ENCODE assay signal across 8 cellular contexts in genomic region chr12:66107451-66107915, GRCh38. TPM values are rescaled to one million over a fixed set of nuclear protein-coding genes. Genes with fewer than 3 reads are reported as not detected.
A peak's percentile ranks its signal among the peaks of the same experiment; 100 is the strongest.
DNase-seq lines count a peak whose midpoint lies in the region; ATAC-seq and TF ChIP-seq lines count a peak whose summit lies in the region.

No MANE protein-coding gene starts in this region.

- H3K27me3 Mint-ChIP-seq in HFFc6 (ENCODE audit: insufficient read depth) = no peaks in the 10 kb centered on the region
- H3K27me3 Mint-ChIP-seq in activated naive CD4-positive, alpha-beta T cell treated with anti-CD3 and anti-CD28 coated beads, Interleukin-2, amount 10 ng/mL, durations not matched to agents 7 days and 5 days = peaks cover 16% of the 10 kb centered on the region

- ATAC-seq in heart left ventricle (peak in 3 of 4 donors; percentile 75 to 87 (median 83)), psoas muscle (peak; percentile 74 to 90 (median 87))

- H3K36me3 ChIP-seq in MG63 (no peaks in the 10 kb centered on the region), heart left ventricle (no peaks in the 10 kb centered on the region), psoas muscle (ENCODE audit: insufficient read depth in 1 of 2, low read depth in 1 of 2) (no peaks in the 10 kb centered on the region)

- CTCF ChIA-PET in activated naive CD4-positive, alpha-beta T cell treated with anti-CD3 and anti-CD28 coated beads, Interleukin-2, amount 10 ng/mL, durations not matched to agents 7 days and 5 days (lab: Charles Lee) = interaction anchor here (0.9 to 1.1 kb wide), 4 partner anchors 8 to 551 kb away, joined by 3 read pairs; no protein-coding TSS in a partner anchor

- H3K36me3 Mint-ChIP-seq in HFFc6 (ENCODE audit: low read depth) = no peaks in the 10 kb centered on the region
- no peaks in the 10 kb centered on the region for H3K36me3 Mint-ChIP-seq in activated naive CD4-positive, alpha-beta T cell treated with anti-CD3 and anti-CD28 coated beads, Interleukin-2, amount 10 ng/mL, durations not matched to agents 7 days and 5 days

- TF ChIP-seq CTCF in HFFc6 (IDR thresholded peaks at IDR 0.05) (peak; percentile 93), heart left ventricle (IDR thresholded peaks at IDR 0.05) (peak; percentile 63 to 87 (median 80)), psoas muscle (IDR thresholded peaks at IDR 0.05) (peak; percentile 82)

- peak overlapping the region; percentile 81 for H3K27ac Mint-ChIP-seq in HFFc6
- H3K27ac Mint-ChIP-seq in activated naive CD4-positive, alpha-beta T cell treated with anti-CD3 and anti-CD28 coated beads, Interleukin-2, amount 10 ng/mL, durations not matched to agents 7 days and 5 days = no peak overlapping the region

- no peak for TF ChIP-seq POLR2A in heart left ventricle (IDR thresholded peaks at IDR 0.05)

- WGBS in heart left ventricle, 4 donors = 24 to 29% (median 28%) methylated on average over 9 of the region's 9 CpGs
- WGBS in psoas muscle, 3 donors = 17 to 29% (median 19%) methylated on average over 9 of the region's 9 CpGs

- peaks cover 59% of the 10 kb centered on the region for H3K4me1 Mint-ChIP-seq in HFFc6 (ENCODE audit: low read depth)
- peaks cover 2% of the 10 kb centered on the region for H3K4me1 Mint-ChIP-seq in activated naive CD4-positive, alpha-beta T cell treated with anti-CD3 and anti-CD28 coated beads, Interleukin-2, amount 10 ng/mL, durations not matched to agents 7 days and 5 days

- H3K9me3 Mint-ChIP-seq in HFFc6 = no peaks in the 10 kb centered on the region
- H3K9me3 Mint-ChIP-seq in activated naive CD4-positive, alpha-beta T cell treated with anti-CD3 and anti-CD28 coated beads, Interleukin-2, amount 10 ng/mL, durations not matched to agents 7 days and 5 days = no peaks in the 10 kb centered on the region

- H3K27ac ChIP-seq in heart left ventricle (no peak overlapping the region), psoas muscle (no peak overlapping the region)

- H3K4me1 ChIP-seq in heart left ventricle = peaks cover 0 to 6% (median 0%) of the 10 kb centered on the region in 12 donors
- H3K4me1 ChIP-seq in psoas muscle = no peaks in the 10 kb centered on the region

- intact Hi-C loops in heart left ventricle (cut with DNase I) = loop anchor here in 7 of 10 donors (5.0 to 10.0 kb wide), 2 partner anchors 803 to 1215 kb away; no protein-coding TSS in a partner anchor
- intact Hi-C loops in psoas muscle (cut with DNase I) = loop anchor here (5.0 kb wide), 1 partner anchor 1215 kb away; no protein-coding TSS in a partner anchor

- peak; percentile 2 for DNase-seq in stimulated activated CD4-positive, alpha-beta T cell treated with anti-CD3 and anti-CD28 coated beads, Interleukin-12 subunit alpha, Interleukin-12 subunit beta, amount 100 ng/mL, for 4 hours
- DNase-seq in stimulated activated CD4-positive, alpha-beta T cell treated with anti-CD3 and anti-CD28 coated beads, Interleukin-4, amount 100 ng/mL, for 1 hour = no peak
- DNase-seq in HFFc6 = peak; percentile 94
- DNase-seq in MG63 = peak; percentile 45
- DNase-seq in RKO (ENCODE audit: low spot score) = peak; percentile 95
- DNase-seq in activated naive CD4-positive, alpha-beta T cell treated with anti-CD3 and anti-CD28 coated beads, Interleukin-2, amount 10 ng/mL, durations not matched to agents 7 days and 5 days = peak; percentile 57
- peak in 3 of 5 donors; percentile 34 to 37 (median 36) for DNase-seq in heart left ventricle
- DNase-seq in psoas muscle = peak; percentile 27 to 55

- H3K9me3 ChIP-seq in MG63 (no peaks in the 10 kb centered on the region), heart left ventricle (no peaks in the 10 kb centered on the region), psoas muscle (no peaks in the 10 kb centered on the region)

- H3K27me3 ChIP-seq in MG63 (no peaks in the 10 kb centered on the region), heart left ventricle (no peaks in the 10 kb centered on the region), psoas muscle (ENCODE audit: insufficient read depth in 3 of 3, low read length in 2 of 3) (no peaks in the 10 kb centered on the region)

- H3K4me3 Mint-ChIP-seq in HFFc6 = peak overlapping the region; percentile 73
- no peak overlapping the region for H3K4me3 Mint-ChIP-seq in activated naive CD4-positive, alpha-beta T cell treated with anti-CD3 and anti-CD28 coated beads, Interleukin-2, amount 10 ng/mL, durations not matched to agents 7 days and 5 days

- H3K4me3 ChIP-seq in MG63 = no peak overlapping the region
- H3K4me3 ChIP-seq in heart left ventricle = no peak overlapping the region
- H3K4me3 ChIP-seq in psoas muscle = no peak overlapping the region

RNA-seq across cellular contexts. Expression of gene LLPH, which starts 23.1 kb away (rescaled TPM):
- total RNA-seq in HFFc6 (2021; fragmentation: NEBNext Ultra II Directional; extraction: Animal tissue kit (Norgen Biotek cat#: 25700)) = 10 to 100 TPM; 41.1 to 53.1 (median 45.5) TPM
- total RNA-seq in MG63 (2014; rRNA removed; shearing (Covaris generic); ENCODE audit: low replicate concordance) = 14.1 and 14.2 TPM in 2 replicates
- total RNA-seq in heart left ventricle = 10 to 100 TPM in 7 of 9 donors, 1 to 10 TPM in 2; 5.0 to 36.4 (median 18.3) TPM
- 10 to 100 TPM; 11.4 to 49.1 TPM for polyA plus RNA-seq in heart left ventricle
- total RNA-seq in psoas muscle = 10 to 100 TPM; 13.4 to 28.9 (median 22.0) TPM
- polyA plus RNA-seq in psoas muscle = 10 to 100 TPM; 22.9 to 57.1 (median 53.3) TPM
